ENCODE assay signal across 8 cellular contexts in the genomic region with DNA sequence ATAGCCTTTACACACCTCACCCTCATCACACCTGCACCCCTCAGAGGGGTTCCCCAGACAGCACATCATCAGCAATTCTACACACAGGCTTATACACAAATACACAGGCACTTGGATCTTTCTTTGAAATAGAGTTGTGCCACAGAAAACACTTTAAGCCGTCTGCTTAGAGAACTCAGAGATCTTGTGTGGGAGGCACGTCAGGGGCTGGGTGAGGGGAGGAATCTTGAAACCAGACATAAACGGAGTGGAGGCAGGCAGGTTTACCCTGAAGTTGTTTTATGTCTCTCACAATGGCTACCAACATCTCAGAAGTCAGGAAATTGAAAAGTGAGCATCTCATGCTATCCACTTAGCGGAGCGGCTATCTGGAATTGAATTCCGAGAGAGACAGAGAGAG.
"Had no signal": no experiment of that assay in that cellular context is flagged by ENCODE, and none has a peak within 500 bp of the region (broad histone marks: within the 10 kb centered on the region; RNA-seq: fewer than 3 reads in every experiment).

No MANE protein-coding gene starts in this region.

- ATAC-seq: HCT116, K562 had no signal

- H3K4me3 Mint-ChIP-seq: HFFc6 had no signal

- H3K27ac Mint-ChIP-seq: HFFc6 had no signal

- DNase-seq: GM23248, GOT3, H7, HFFc6, IMR-90, KG1 had no signal
